Comparison of ENCODE assay signal across 13 cellular contexts in the genomic region with DNA sequence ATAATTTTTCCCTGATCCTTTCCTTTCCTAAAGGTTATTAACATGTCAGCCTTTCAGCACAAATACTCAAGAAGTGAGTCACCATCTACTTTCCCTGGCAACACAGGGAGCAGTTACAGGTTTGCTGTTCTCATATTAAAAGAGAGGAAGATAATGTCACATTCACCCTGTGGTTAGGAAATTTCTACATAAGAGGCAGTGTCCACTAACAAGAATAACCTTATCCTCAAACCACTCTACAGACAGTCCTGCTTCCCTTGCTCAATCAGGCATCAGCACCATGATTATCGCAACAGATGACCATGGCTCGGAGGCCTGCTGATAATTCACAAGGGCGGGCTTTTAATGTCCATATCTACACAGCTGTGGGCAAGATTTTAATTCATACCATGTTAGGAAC. TPM values are rescaled to one million over a fixed set of nuclear protein-coding genes. Genes with fewer than 3 reads are reported as not detected.
DNase-seq lines count a peak whose midpoint lies in the region; TF ChIP-seq lines count a peak whose summit lies in the region.
"Had no signal": no experiment of that assay in that cellular context is flagged by ENCODE, and none has a peak within 500 bp of the region (broad histone marks: within the 10 kb centered on the region; RNA-seq: fewer than 3 reads in every experiment).

No MANE protein-coding gene starts in this region.

- H3F3A ChIP-seq in GM23248 (ENCODE audit: insufficient read depth) (peaks cover 8% of the 10 kb centered on the region; the same call in 1 of the 2 replicates), SK-N-SH (replicated peaks; ENCODE audit: insufficient read depth) (peaks cover 18% of the 10 kb centered on the region)

- DNase-seq in GM23248 = peak; percentile 70
- DNase-seq in SK-N-SH = peak; percentile 58
- DNase-seq in foreskin fibroblast = peak; percentile 70 to 71
- DNase-seq in retinal pigment epithelial cell (ENCODE audit: low read depth) = peak; percentile 77
- DNase-seq in spleen = no peak
- no peak for DNase-seq in mesenteric fat pad (ENCODE audit: low spot score)
- no peak for DNase-seq in stimulated activated CD4-positive, alpha-beta T cell treated with anti-CD3 and anti-CD28 coated beads, Interleukin-4, amount 100 ng/mL, for 4 hours
- no peak for DNase-seq in activated CD4-positive, alpha-beta T cell treated with anti-CD3 and anti-CD28 coated beads for 48 hours
- DNase-seq: activated CD8-positive, alpha-beta T cell treated with anti-CD3 and anti-CD28 coated beads, Interleukin-2, amount 10 ng/mL, durations not matched to agents 7 days and 5 days; effector CD8-positive, alpha-beta T cell; NCI-H187; testis had no signal

- H3K9me2 ChIP-seq in GM23248 (ENCODE audit: insufficient read depth) (0 out of 2 replicates have a peak, but pooled peaks cover 6% of the 10 kb centered on the region), SK-N-SH (no peaks in the 10 kb centered on the region)

- peak; percentile 28 to 99; a peak in 3 of 4 replicates for TF ChIP-seq EP300 in SK-N-SH (IDR thresholded peaks at IDR 0.05; ENCODE audit: borderline replicate concordance in 1 of 2, low read depth in 1 of 2, low read length in 1 of 2)

- no peak for TF ChIP-seq CTCF in SK-N-SH (IDR thresholded peaks at IDR 0.05)
- no peak for TF ChIP-seq CTCF in foreskin fibroblast (IDR thresholded peaks at IDR 0.05; ENCODE audit: low read depth, low read length)
- no peak for TF ChIP-seq CTCF in retinal pigment epithelial cell (conservative IDR thresholded peaks at IDR 0.05; ENCODE audit: low read depth, low read length)
- no peak for TF ChIP-seq CTCF in spleen (IDR thresholded peaks at IDR 0.05 in 8 of 11, conservative IDR thresholded peaks at IDR 0.05 in 3 of 11)

- TF ChIP-seq RAD21 in SK-N-SH (IDR thresholded peaks at IDR 0.05; ENCODE audit: low read length) = peak; percentile 42; the same call in 1 of the 2 replicates

- H2AFZ ChIP-seq in GM23248 = no peak overlapping the region
- no peak overlapping the region for H2AFZ ChIP-seq in SK-N-SH (ENCODE audit: low read depth)

- H3K36me3 ChIP-seq in GM23248 (ENCODE audit: low read depth) (no peaks in the 10 kb centered on the region), SK-N-SH (replicated peaks in 1 of 2; ENCODE audit: control insufficient read depth in 1 of 2, insufficient read depth in 2 of 2, low read length in 1 of 2) (peaks cover 2 to 9% of the 10 kb centered on the region in 2 experiments), spleen (no peaks in the 10 kb centered on the region)

- WGBS in GM23248 (ENCODE audit: low coverage in 1 of 2, low lambda C conversion rate in 2 of 2, missing lambda C conversion rate in 2 of 2), 2 experiments = 87 to 88% methylated on average over 3 of the region's 3 CpGs
- WGBS in SK-N-SH (ENCODE audit: low lambda C conversion rate) = 50% methylated on average over 3 of the region's 3 CpGs
- WGBS in spleen, 5 donors = 83 to 98% (median 88%) methylated on average over 3 of the region's 3 CpGs

- no peaks in the 10 kb centered on the region for H3K27me3 ChIP-seq in GM23248 (replicated peaks; ENCODE audit: insufficient read depth)
- no peaks in the 10 kb centered on the region for H3K27me3 ChIP-seq in SK-N-SH (ENCODE audit: insufficient read depth)
- no peaks in the 10 kb centered on the region for H3K27me3 ChIP-seq in spleen (replicated peaks in 1 of 7)
- H3K27me3 ChIP-seq: testis had no signal

- POLR2A ChIA-PET in SK-N-SH (lab: Yijun Ruan, JAX) = no interaction called here

- CTCF ChIA-PET in SK-N-SH (lab: Yijun Ruan, JAX) = interaction anchor here (1.6 to 3.6 kb wide), 2 partner anchors 22 to 32 kb away, joined by 5 to 23 read pairs; a partner anchor contains a TSS

- H3K27ac ChIP-seq in GM23248 = peak overlapping the region; percentile 12; the same call in 1 of the 2 replicates
- peak overlapping the region; percentile 78 to 87 for H3K27ac ChIP-seq in SK-N-SH (ENCODE audit: low read depth in 2 of 2, low read length in 1 of 2)
- H3K27ac ChIP-seq in spleen = no peak overlapping the region
- H3K27ac ChIP-seq: testis had no signal

- H3K9ac ChIP-seq in GM23248 (no peak overlapping the region), SK-N-SH (peak overlapping the region; percentile 23; the same call in 1 of the 2 replicates)

- no peaks in the 10 kb centered on the region for H3K9me3 ChIP-seq in GM23248 (ENCODE audit: low read depth)
- H3K9me3 ChIP-seq in SK-N-SH = no peaks in the 10 kb centered on the region
- H3K9me3 ChIP-seq in spleen = no peaks in the 10 kb centered on the region
- H3K9me3 ChIP-seq: testis had no signal

- peaks cover 23% of the 10 kb centered on the region for H3K4me1 ChIP-seq in GM23248 (ENCODE audit: insufficient read depth)
- H3K4me1 ChIP-seq in SK-N-SH (ENCODE audit: control insufficient read depth in 1 of 2, insufficient read depth in 2 of 2, low read depth in 1 of 2, low read length in 1 of 2) = peaks cover 0 to 16% of the 10 kb centered on the region in 2 experiments; a peak in 2 of 4 replicates
- no peaks in the 10 kb centered on the region for H3K4me1 ChIP-seq in spleen
- H3K4me1 ChIP-seq: testis had no signal

- H4K20me1 ChIP-seq in GM23248 (ENCODE audit: insufficient read depth) = no peaks in the 10 kb centered on the region
- no peaks in the 10 kb centered on the region for H4K20me1 ChIP-seq in SK-N-SH (ENCODE audit: insufficient read depth)

- intact Hi-C loops in spleen (cut with DNase I; ENCODE audit: low total_unique reads) = no loop called here

- H3K4me3 ChIP-seq in GM23248 (no peak overlapping the region), SK-N-SH (ENCODE audit: low read depth in 2 of 2, low read length in 1 of 2) (peak overlapping the region in 1 of 2 experiments; percentile 26; a peak in 3 of 4 replicates), foreskin fibroblast (ENCODE audit: low read depth in 1 of 2, low read length in 2 of 2) (no peak overlapping the region), retinal pigment epithelial cell (ENCODE audit: low read length) (no peak overlapping the region), spleen (no peak overlapping the region)
- H3K4me3 ChIP-seq: testis had no signal

- H3K79me2 ChIP-seq in GM23248 (ENCODE audit: insufficient read depth) = no peaks in the 10 kb centered on the region
- peaks cover 85% of the 10 kb centered on the region for H3K79me2 ChIP-seq in SK-N-SH (ENCODE audit: insufficient read depth)

- no peak for TF ChIP-seq POLR2A in spleen (IDR thresholded peaks at IDR 0.05)

- H3K4me2 ChIP-seq in GM23248 (ENCODE audit: unreplicated experiment) = peak overlapping the region; percentile 27
- peak overlapping the region; percentile 62 for H3K4me2 ChIP-seq in SK-N-SH

- in situ Hi-C loops in GM23248 (cut with MboI) = no loop called here

TF ChIP-seq in SK-N-SH, 30 proteins besides CTCF, POLR2A, EP300 and RAD21 (continues in another document):
- TF ChIP-seq SIN3A (IDR thresholded peaks at IDR 0.05; ENCODE audit: borderline replicate concordance, low read depth, low read length) (no peak), POLR2AphosphoS5 (IDR thresholded peaks at IDR 0.05; ENCODE audit: low read depth, low read length) (peak; percentile 20; the same call in 1 of the 2 replicates), GATA2 (CRISPR knock-in tag; IDR thresholded peaks at IDR 0.05) (peak; percentile 97), RFX5 (IDR thresholded peaks at IDR 0.05; ENCODE audit: low read length) (peak; percentile 87), TCF12 (IDR thresholded peaks at IDR 0.05) (peak; percentile 66), SMC3 (IDR thresholded peaks at IDR 0.05; ENCODE audit: low read depth, low read length) (no peak; the same call in 1 of the 2 replicates), RCOR1 (IDR thresholded peaks at IDR 0.05; ENCODE audit: low read length) (peak; percentile 98), FOSL2 (IDR thresholded peaks at IDR 0.05; ENCODE audit: borderline replicate concordance, low read depth) (peak; percentile 74; the same call in 1 of the 2 replicates), JUND (IDR thresholded peaks at IDR 0.05) (peak; percentile 86), MXI1 (IDR thresholded peaks at IDR 0.05; ENCODE audit: low read depth, low read length) (peak; percentile 80; the same call in 1 of the 2 replicates), FOXJ3 (CRISPR knock-in tag; IDR thresholded peaks at IDR 0.05) (peak; percentile 91), CHD2 (IDR thresholded peaks at IDR 0.05; ENCODE audit: low read length, partially characterized antibody) (peak; percentile 89)
- TF ChIP-seq, protein P1, sequence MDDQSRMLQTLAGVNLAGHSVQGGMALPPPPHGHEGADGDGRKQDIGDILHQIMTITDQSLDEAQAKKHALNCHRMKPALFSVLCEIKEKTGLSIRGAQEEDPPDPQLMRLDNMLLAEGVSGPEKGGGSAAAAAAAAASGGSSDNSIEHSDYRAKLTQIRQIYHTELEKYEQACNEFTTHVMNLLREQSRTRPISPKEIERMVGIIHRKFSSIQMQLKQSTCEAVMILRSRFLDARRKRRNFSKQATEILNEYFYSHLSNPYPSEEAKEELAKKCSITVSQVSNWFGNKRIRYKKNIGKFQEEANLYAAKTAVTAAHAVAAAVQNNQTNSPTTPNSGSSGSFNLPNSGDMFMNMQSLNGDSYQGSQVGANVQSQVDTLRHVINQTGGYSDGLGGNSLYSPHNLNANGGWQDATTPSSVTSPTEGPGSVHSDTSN (IDR thresholded peaks at IDR 0.05) = peak; percentile 45
- TF ChIP-seq, protein P2, sequence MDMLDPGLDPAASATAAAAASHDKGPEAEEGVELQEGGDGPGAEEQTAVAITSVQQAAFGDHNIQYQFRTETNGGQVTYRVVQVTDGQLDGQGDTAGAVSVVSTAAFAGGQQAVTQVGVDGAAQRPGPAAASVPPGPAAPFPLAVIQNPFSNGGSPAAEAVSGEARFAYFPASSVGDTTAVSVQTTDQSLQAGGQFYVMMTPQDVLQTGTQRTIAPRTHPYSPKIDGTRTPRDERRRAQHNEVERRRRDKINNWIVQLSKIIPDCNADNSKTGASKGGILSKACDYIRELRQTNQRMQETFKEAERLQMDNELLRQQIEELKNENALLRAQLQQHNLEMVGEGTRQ (IDR thresholded peaks at IDR 0.05; ENCODE audit: borderline replicate concordance, low read depth, low read length) = no peak
- TF ChIP-seq, protein P3, sequence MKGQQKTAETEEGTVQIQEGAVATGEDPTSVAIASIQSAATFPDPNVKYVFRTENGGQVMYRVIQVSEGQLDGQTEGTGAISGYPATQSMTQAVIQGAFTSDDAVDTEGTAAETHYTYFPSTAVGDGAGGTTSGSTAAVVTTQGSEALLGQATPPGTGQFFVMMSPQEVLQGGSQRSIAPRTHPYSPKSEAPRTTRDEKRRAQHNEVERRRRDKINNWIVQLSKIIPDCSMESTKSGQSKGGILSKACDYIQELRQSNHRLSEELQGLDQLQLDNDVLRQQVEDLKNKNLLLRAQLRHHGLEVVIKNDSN (IDR thresholded peaks at IDR 0.05; ENCODE audit: borderline replicate concordance, low read depth) = 0 out of 2 replicates have a peak, but pooled peaks have one; percentile 17

RNA-seq across cellular contexts. Expression of a gene that starts 30.9 kb away (rescaled TPM):
- total RNA-seq in GM23248 (2014; rRNA removed; shearing (Covaris generic)) = 10.5 and 11.6 TPM in 2 replicates
- polyA plus RNA-seq in GM23248 (2016; fragmentation: Nextera tagmentation; extraction: Ambion mirVana) = 4.5 and 4.8 TPM in 2 replicates
- polyA plus RNA-seq in SK-N-SH (2012; rRNA removed) = 5.8 and 8.8 TPM in 2 replicates
- polyA plus RNA-seq in SK-N-SH (2012; cell fraction: cytosol; rRNA removed) = 7.7 and 8.0 TPM in 2 replicates
- polyA plus RNA-seq in SK-N-SH (2012; cell fraction: nucleus; rRNA removed) = 17.7 and 23.3 TPM in 2 replicates
- total RNA-seq in spleen = 10 to 100 TPM; 15.6 to 42.1 (median 32.0) TPM
- 1 to 10 TPM; 1.2 to 1.9 (median 1.4) TPM for polyA plus RNA-seq in spleen
- 17.4 TPM for total RNA-seq in mesenteric fat pad
- total RNA-seq: activated CD8-positive, alpha-beta T cell treated with anti-CD3 and anti-CD28 coated beads, Interleukin-2, amount 10 ng/mL, durations not matched to agents 7 days and 5 days; T-helper 2 cell treated with Interferon-gamma antibody and Interleukin-4, amounts not matched to agents 100 ng/mL and 5 ng/mL, for 36 hours had no signal

Comparison
In these comparisons a context has a peak if more than half of its experiments do, and no peak if none do; other contexts are left out.
1. DNase-seq: peak in GM23248 (single experiment), SK-N-SH (single experiment), foreskin fibroblast (2 of 2) and retinal pigment epithelial cell (single experiment); none in spleen (single experiment), mesenteric fat pad (single experiment), stimulated activated CD4-positive, alpha-beta T cell treated with anti-CD3 and anti-CD28 coated beads, Interleukin-4, amount 100 ng/mL, for 4 hours (0 of 2) and activated CD4-positive, alpha-beta T cell treated with anti-CD3 and anti-CD28 coated beads for 48 hours (single experiment).
2. H3K27ac ChIP-seq: peak in GM23248 (single experiment) and SK-N-SH (2 of 2); none in spleen (0 of 8).